In the genomic region with DNA sequence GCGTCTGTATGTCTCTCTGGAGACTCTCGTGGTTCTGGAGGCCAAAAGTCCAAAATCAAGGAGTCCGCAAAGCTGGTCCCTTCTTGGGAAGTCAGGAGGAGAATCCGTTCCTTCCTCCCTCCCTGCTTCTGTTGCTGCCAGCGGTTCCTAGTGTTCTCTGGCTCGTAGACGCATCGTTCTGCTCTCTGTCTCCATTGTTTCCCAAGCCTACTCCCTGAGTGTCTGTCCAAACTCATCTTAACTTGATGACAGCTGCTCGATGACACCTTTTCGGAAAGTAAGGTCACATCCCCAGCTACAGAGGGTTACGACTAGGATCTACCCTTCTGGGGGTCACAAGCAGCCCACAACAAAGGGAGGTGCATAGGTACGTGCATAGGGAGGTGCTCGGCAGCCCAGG, we compare ENCODE assay signal across 21 cellular contexts.
"Had no signal": no experiment of that assay in that cellular context is flagged by ENCODE, and none has a peak within 500 bp of the region (broad histone marks: within the 10 kb centered on the region; RNA-seq: fewer than 3 reads in every experiment).

No MANE protein-coding gene starts in this region.

- H2AFZ ChIP-seq: neural progenitor cell, parathyroid adenoma had no signal

- H3K4me2 ChIP-seq: neural progenitor cell had no signal

- H3K27me3 ChIP-seq: right lobe of liver, testis had no signal

- H3K9me3 ChIP-seq: heart left ventricle, mucosa of descending colon, prostate gland, right lobe of liver, testis, tibial nerve had no signal

- H3K4me1 ChIP-seq: parathyroid adenoma, prostate gland, right lobe of liver, testis, tibial nerve had no signal

- H3K79me2 ChIP-seq: parathyroid adenoma had no signal

- H3K27ac ChIP-seq: dorsolateral prefrontal cortex, neural progenitor cell, parathyroid adenoma, right lobe of liver, testis, tibial nerve had no signal

- H3K9ac ChIP-seq: neural progenitor cell, parathyroid adenoma had no signal

- H3K4me3 ChIP-seq: dorsolateral prefrontal cortex, heart left ventricle, mucosa of descending colon, neural progenitor cell, prostate gland, right lobe of liver, testis, tibial nerve had no signal

- DNase-seq: central memory CD4-positive, alpha-beta T cell; cortex of kidney; dorsolateral prefrontal cortex; effector CD8-positive, alpha-beta T cell; foreskin fibroblast; heart left ventricle; hypothalamus; kidney glomerular epithelial cell; mammary epithelial cell; mucosa of descending colon; occipital lobe; retina; right lobe of liver; stimulated activated CD4-positive, alpha-beta T cell treated with anti-CD3 and anti-CD28 coated beads, Interleukin-2, amount 100 ng/mL, for 24 hours; stimulated activated CD4-positive, alpha-beta T cell treated with anti-CD3 and anti-CD28 coated beads, Interleukin-4, amount 100 ng/mL, for 4 hours; stimulated activated naive CD4-positive, alpha-beta T cell; testis had no signal

- H3K36me3 ChIP-seq: heart left ventricle, neural progenitor cell, prostate gland, right lobe of liver, tibial nerve had no signal
